In genomic region chr1:144551543-144552424, GRCh38 we compare ENCODE assay signal across 1 cellular context.
TF ChIP-seq lines count a peak whose summit lies in the region.

No MANE protein-coding gene starts in this region.

TF ChIP-seq in K562, 482 proteins besides CTCF, POLR2A, EP300 and RAD21 (continued from another document and continues in another):
- TF ChIP-seq ZNF436 (CRISPR knock-in tag; IDR thresholded peaks at IDR 0.05), result peak; percentile 93
- TF ChIP-seq PHB (CRISPR knock-in tag; IDR thresholded peaks at IDR 0.05), result peak; percentile 99
- no peak for TF ChIP-seq LARP7 (IDR thresholded peaks at IDR 0.05)
- no peak for TF ChIP-seq SRSF3 (IDR thresholded peaks at IDR 0.05; ENCODE audit: insufficient read depth, low read length)
- peak; percentile 84; the same call in 1 of the 2 replicates for TF ChIP-seq NFXL1 (CRISPR knock-in tag; IDR thresholded peaks at IDR 0.05)
- peak; percentile 97 for TF ChIP-seq POLR2AphosphoS2 (IDR thresholded peaks at IDR 0.05; ENCODE audit: low read length)
- TF ChIP-seq ZNF134 (CRISPR knock-in tag; conservative IDR thresholded peaks at IDR 0.05), result no peak; the same call in 1 of the 2 replicates
- TF ChIP-seq KLF10 (CRISPR knock-in tag; IDR thresholded peaks at IDR 0.05), result peak; percentile 89
- TF ChIP-seq NR1H2 (CRISPR knock-in tag; IDR thresholded peaks at IDR 0.05), result no peak; the same call in none of the 2 replicates
- peak; percentile 15 to 40; a peak in 2 of 4 replicates for TF ChIP-seq RCOR1 (IDR thresholded peaks at IDR 0.05; ENCODE audit: borderline replicate concordance in 1 of 2, low read depth in 2 of 2, low read length in 2 of 2)
- TF ChIP-seq ZNF133 (CRISPR knock-in tag; IDR thresholded peaks at IDR 0.05), result no peak
- peak; percentile 98 for TF ChIP-seq TBP (optimal IDR thresholded peaks at IDR 0.05; ENCODE audit: low read depth, low read length)
- TF ChIP-seq ZNF253 (CRISPR knock-in tag; conservative IDR thresholded peaks at IDR 0.05), result peak; percentile 86
- TF ChIP-seq, protein P1, sequence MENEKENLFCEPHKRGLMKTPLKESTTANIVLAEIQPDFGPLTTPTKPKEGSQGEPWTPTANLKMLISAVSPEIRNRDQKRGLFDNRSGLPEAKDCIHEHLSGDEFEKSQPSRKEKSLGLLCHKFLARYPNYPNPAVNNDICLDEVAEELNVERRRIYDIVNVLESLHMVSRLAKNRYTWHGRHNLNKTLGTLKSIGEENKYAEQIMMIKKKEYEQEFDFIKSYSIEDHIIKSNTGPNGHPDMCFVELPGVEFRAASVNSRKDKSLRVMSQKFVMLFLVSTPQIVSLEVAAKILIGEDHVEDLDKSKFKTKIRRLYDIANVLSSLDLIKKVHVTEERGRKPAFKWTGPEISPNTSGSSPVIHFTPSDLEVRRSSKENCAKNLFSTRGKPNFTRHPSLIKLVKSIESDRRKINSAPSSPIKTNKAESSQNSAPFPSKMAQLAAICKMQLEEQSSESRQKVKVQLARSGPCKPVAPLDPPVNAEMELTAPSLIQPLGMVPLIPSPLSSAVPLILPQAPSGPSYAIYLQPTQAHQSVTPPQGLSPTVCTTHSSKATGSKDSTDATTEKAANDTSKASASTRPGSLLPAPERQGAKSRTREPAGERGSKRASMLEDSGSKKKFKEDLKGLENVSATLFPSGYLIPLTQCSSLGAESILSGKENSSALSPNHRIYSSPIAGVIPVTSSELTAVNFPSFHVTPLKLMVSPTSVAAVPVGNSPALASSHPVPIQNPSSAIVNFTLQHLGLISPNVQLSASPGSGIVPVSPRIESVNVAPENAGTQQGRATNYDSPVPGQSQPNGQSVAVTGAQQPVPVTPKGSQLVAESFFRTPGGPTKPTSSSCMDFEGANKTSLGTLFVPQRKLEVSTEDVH (IDR thresholded peaks at IDR 0.05; ENCODE audit: low read depth, partially characterized antibody), result peak; percentile 30
- peak; percentile 76 for TF ChIP-seq ELF1 (tag; IDR thresholded peaks at IDR 0.05)
- no peak for TF ChIP-seq RBM34 (IDR thresholded peaks at IDR 0.05; ENCODE audit: borderline replicate concordance, insufficient read depth, low read length)
- TF ChIP-seq BRD4 (IDR thresholded peaks at IDR 0.05), result peak; percentile 47; the same call in 1 of the 2 replicates
- TF ChIP-seq GATAD2B (IDR thresholded peaks at IDR 0.05; ENCODE audit: borderline replicate concordance), result peak; percentile 80
- TF ChIP-seq, protein P2, sequence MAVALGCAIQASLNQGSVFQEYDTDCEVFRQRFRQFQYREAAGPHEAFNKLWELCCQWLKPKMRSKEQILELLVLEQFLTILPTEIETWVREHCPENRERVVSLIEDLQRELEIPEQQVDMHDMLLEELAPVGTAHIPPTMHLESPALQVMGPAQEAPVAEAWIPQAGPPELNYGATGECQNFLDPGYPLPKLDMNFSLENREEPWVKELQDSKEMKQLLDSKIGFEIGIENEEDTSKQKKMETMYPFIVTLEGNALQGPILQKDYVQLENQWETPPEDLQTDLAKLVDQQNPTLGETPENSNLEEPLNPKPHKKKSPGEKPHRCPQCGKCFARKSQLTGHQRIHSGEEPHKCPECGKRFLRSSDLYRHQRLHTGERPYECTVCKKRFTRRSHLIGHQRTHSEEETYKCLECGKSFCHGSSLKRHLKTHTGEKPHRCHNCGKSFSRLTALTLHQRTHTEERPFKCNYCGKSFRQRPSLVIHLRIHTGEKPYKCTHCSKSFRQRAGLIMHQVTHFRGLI (CRISPR knock-in tag; IDR thresholded peaks at IDR 0.05), result no peak
- peak in 1 of 2 experiments; percentile 66; a peak in 1 of 4 replicates for TF ChIP-seq TBL1XR1 (IDR thresholded peaks at IDR 0.05; ENCODE audit: low read length in 2 of 2)
- TF ChIP-seq ZZZ3 (IDR thresholded peaks at IDR 0.05), result no peak
- peak; percentile 36; the same call in 1 of the 2 replicates for TF ChIP-seq ZKSCAN1 (IDR thresholded peaks at IDR 0.05; ENCODE audit: low read depth, low read length)
- TF ChIP-seq PHB2 (IDR thresholded peaks at IDR 0.05; ENCODE audit: low read depth), result no peak; the same call in none of the 2 replicates
- peak; percentile 56 for TF ChIP-seq HCFC1 (IDR thresholded peaks at IDR 0.05; ENCODE audit: low read depth, low read length)
- TF ChIP-seq GABPA (tag; conservative IDR thresholded peaks at IDR 0.05; ENCODE audit: low read depth), result peak; percentile 90
- no peak for TF ChIP-seq USF2 (CRISPR knock-in tag; IDR thresholded peaks at IDR 0.05)
- no peak for TF ChIP-seq BCL6 (CRISPR knock-in tag; IDR thresholded peaks at IDR 0.05)
- 0 out of 2 replicates have a peak, but pooled peaks have one; percentile 40 for TF ChIP-seq NR4A1 (CRISPR knock-in tag; IDR thresholded peaks at IDR 0.05)
- TF ChIP-seq NR4A1 (tag; IDR thresholded peaks at IDR 0.05), result peak; percentile 18; the same call in 1 of the 2 replicates
- TF ChIP-seq MECOM (CRISPR knock-in tag; IDR thresholded peaks at IDR 0.05), result no peak
- peak; percentile 77 for TF ChIP-seq HDAC3 (IDR thresholded peaks at IDR 0.05; ENCODE audit: borderline replicate concordance, partially characterized antibody)
- 0 out of 2 replicates have a peak, but pooled peaks have one; percentile 25 for TF ChIP-seq TRIM28 (IDR thresholded peaks at IDR 0.05)
- TF ChIP-seq PCBP2 (IDR thresholded peaks at IDR 0.05; ENCODE audit: low read depth, low read length, poor library complexity, severe bottlenecking), result no peak
- TF ChIP-seq KLF6 (CRISPR knock-in tag; IDR thresholded peaks at IDR 0.05; ENCODE audit: borderline replicate concordance), result no peak
- TF ChIP-seq HNRNPUL1 (IDR thresholded peaks at IDR 0.05; ENCODE audit: low read length), result peak; percentile 90; the same call in 1 of the 2 replicates
- TF ChIP-seq ZEB2 (IDR thresholded peaks at IDR 0.05), result no peak
- TF ChIP-seq SMAD3 (CRISPR knock-in tag; conservative IDR thresholded peaks at IDR 0.05), result peak; percentile 93
- TF ChIP-seq ZNF3 (CRISPR knock-in tag; IDR thresholded peaks at IDR 0.05), result peak; percentile 73
- TF ChIP-seq ZNF766 (CRISPR knock-in tag; conservative IDR thresholded peaks at IDR 0.05), result peak; percentile 65; the same call in 1 of the 2 replicates
- peak; percentile 97 for TF ChIP-seq ATF7 (IDR thresholded peaks at IDR 0.05)
- TF ChIP-seq ZNF444 (CRISPR knock-in tag; IDR thresholded peaks at IDR 0.05), result peak; percentile 87
- TF ChIP-seq GABPB2 (CRISPR knock-in tag; conservative IDR thresholded peaks at IDR 0.05), result peak; percentile 81; the same call in 1 of the 2 replicates
- TF ChIP-seq, protein P3, sequence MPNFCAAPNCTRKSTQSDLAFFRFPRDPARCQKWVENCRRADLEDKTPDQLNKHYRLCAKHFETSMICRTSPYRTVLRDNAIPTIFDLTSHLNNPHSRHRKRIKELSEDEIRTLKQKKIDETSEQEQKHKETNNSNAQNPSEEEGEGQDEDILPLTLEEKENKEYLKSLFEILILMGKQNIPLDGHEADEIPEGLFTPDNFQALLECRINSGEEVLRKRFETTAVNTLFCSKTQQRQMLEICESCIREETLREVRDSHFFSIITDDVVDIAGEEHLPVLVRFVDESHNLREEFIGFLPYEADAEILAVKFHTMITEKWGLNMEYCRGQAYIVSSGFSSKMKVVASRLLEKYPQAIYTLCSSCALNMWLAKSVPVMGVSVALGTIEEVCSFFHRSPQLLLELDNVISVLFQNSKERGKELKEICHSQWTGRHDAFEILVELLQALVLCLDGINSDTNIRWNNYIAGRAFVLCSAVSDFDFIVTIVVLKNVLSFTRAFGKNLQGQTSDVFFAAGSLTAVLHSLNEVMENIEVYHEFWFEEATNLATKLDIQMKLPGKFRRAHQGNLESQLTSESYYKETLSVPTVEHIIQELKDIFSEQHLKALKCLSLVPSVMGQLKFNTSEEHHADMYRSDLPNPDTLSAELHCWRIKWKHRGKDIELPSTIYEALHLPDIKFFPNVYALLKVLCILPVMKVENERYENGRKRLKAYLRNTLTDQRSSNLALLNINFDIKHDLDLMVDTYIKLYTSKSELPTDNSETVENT (CRISPR knock-in tag; IDR thresholded peaks at IDR 0.05), result peak; percentile 97
- no peak for TF ChIP-seq ZNF124 (CRISPR knock-in tag; IDR thresholded peaks at IDR 0.05)
- peak; percentile 95 for TF ChIP-seq ZBTB9 (CRISPR knock-in tag; IDR thresholded peaks at IDR 0.05)
- no peak for TF ChIP-seq EGR1 (conservative IDR thresholded peaks at IDR 0.05)
- no peak for TF ChIP-seq PRMT5 (CRISPR knock-in tag; IDR thresholded peaks at IDR 0.05)
- no peak for TF ChIP-seq HINFP (tag; conservative IDR thresholded peaks at IDR 0.05; ENCODE audit: low read depth)
- TF ChIP-seq, protein P4, sequence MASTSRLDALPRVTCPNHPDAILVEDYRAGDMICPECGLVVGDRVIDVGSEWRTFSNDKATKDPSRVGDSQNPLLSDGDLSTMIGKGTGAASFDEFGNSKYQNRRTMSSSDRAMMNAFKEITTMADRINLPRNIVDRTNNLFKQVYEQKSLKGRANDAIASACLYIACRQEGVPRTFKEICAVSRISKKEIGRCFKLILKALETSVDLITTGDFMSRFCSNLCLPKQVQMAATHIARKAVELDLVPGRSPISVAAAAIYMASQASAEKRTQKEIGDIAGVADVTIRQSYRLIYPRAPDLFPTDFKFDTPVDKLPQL (IDR thresholded peaks at IDR 0.05; ENCODE audit: extremely low read depth, insufficient read length), result peak; percentile 89
- no peak for TF ChIP-seq CEBPB (tag; IDR thresholded peaks at IDR 0.05)
- TF ChIP-seq ZFX (CRISPR knock-in tag; IDR thresholded peaks at IDR 0.05), result peak; percentile 48; the same call in 1 of the 2 replicates
- no peak; the same call in 1 of the 2 replicates for TF ChIP-seq SMARCA5 (IDR thresholded peaks at IDR 0.05)
- no peak; the same call in 1 of the 2 replicates for TF ChIP-seq E2F3 (CRISPR knock-in tag; IDR thresholded peaks at IDR 0.05)
- TF ChIP-seq KDM4B (IDR thresholded peaks at IDR 0.05; ENCODE audit: borderline replicate concordance in 2 of 2, low read depth in 1 of 2), result peak in 1 of 2 experiments; percentile 100; a peak in 2 of 4 replicates
- TF ChIP-seq EHMT2 (IDR thresholded peaks at IDR 0.05), result no peak
- peak; percentile 75 to 87; a peak in 3 of 4 replicates for TF ChIP-seq MNT (conservative IDR thresholded peaks at IDR 0.05)
- no peak; the same call in 1 of the 2 replicates for TF ChIP-seq XRCC5 (IDR thresholded peaks at IDR 0.05; ENCODE audit: low read depth, low read length)
- TF ChIP-seq ILF3 (IDR thresholded peaks at IDR 0.05; ENCODE audit: borderline replicate concordance), result peak; percentile 99
- TF ChIP-seq CCNT2 (IDR thresholded peaks at IDR 0.05; ENCODE audit: borderline replicate concordance, extremely low read depth, insufficient read length, low read depth, low read length), result peak; percentile 45
